In genomic region chr17:39716073-39716818, GRCh38 we compare ENCODE assay signal across 19 cellular contexts. TPM values are rescaled to one million over a fixed set of nuclear protein-coding genes. Genes with fewer than 3 reads are reported as not detected.
A peak's percentile ranks its signal among the peaks of the same experiment; 100 is the strongest.
DNase-seq lines count a peak whose midpoint lies in the region; ATAC-seq and TF ChIP-seq lines count a peak whose summit lies in the region.
"Had no signal": no experiment of that assay in that cellular context is flagged by ENCODE, and none has a peak within 500 bp of the region (broad histone marks: within the 10 kb centered on the region; RNA-seq: fewer than 3 reads in every experiment).

No MANE protein-coding gene starts in this region.

- H3K4me2 ChIP-seq in OCI-LY3 (ENCODE audit: low read length), result peak overlapping the region; percentile 80

- H3K27me3 Mint-ChIP-seq in type B pancreatic cell, result no peaks in the 10 kb centered on the region
- H3K27me3 Mint-ChIP-seq: activated CD4-positive, alpha-beta T cell treated with anti-CD3 and anti-CD28 coated beads, Interleukin-2, amount 10 ng/mL, durations not matched to agents 24 days and 14 days; dendritic cell treated with granulocyte-macrophage colony-stimulating factor and Interleukin-4, amounts not matched to agents 40 ng/mL and 50 ng/mL, for 4 days had no signal

- peak overlapping the region; percentile 3; the same call in 1 of the 2 replicates for H3K27ac ChIP-seq in OCI-LY3 (ENCODE audit: low read length)
- H3K27ac ChIP-seq: parathyroid adenoma had no signal

- H3K4me3 ChIP-seq in OCI-LY3 (ENCODE audit: low read length) (peak overlapping the region; percentile 72), mucosa of stomach (ENCODE audit: low read length) (no peak overlapping the region)

- H3K4me3 Mint-ChIP-seq in type B pancreatic cell, result no peak overlapping the region
- H3K4me3 Mint-ChIP-seq: activated CD4-positive, alpha-beta T cell treated with anti-CD3 and anti-CD28 coated beads, Interleukin-2, amount 10 ng/mL, durations not matched to agents 24 days and 14 days; dendritic cell treated with granulocyte-macrophage colony-stimulating factor and Interleukin-4, amounts not matched to agents 40 ng/mL and 50 ng/mL, for 4 days had no signal

- no peaks in the 10 kb centered on the region for H4K20me1 ChIP-seq in OCI-LY3 (ENCODE audit: insufficient read depth, low read length)

- no peaks in the 10 kb centered on the region for H3K36me3 ChIP-seq in OCI-LY3 (replicated peaks; ENCODE audit: low read depth, low read length)
- H3K36me3 ChIP-seq in mucosa of stomach (ENCODE audit: control insufficient read depth, insufficient read depth, low read length), result peaks cover 23% of the 10 kb centered on the region

- H3K36me3 Mint-ChIP-seq in type B pancreatic cell, result peaks cover 13% of the 10 kb centered on the region

- H3K9me3 ChIP-seq in OCI-LY3 (ENCODE audit: insufficient read depth, low read length) (no peaks in the 10 kb centered on the region), mucosa of stomach (ENCODE audit: control insufficient read depth, low read length) (no peaks in the 10 kb centered on the region)

- ATAC-seq in left cardiac atrium, result peak; percentile 65 to 74

- intact Hi-C loops in left cardiac atrium (cut with DNase I), result no loop called here

- no peaks in the 10 kb centered on the region for H3K9me3 Mint-ChIP-seq in type B pancreatic cell
- H3K9me3 Mint-ChIP-seq: activated CD4-positive, alpha-beta T cell treated with anti-CD3 and anti-CD28 coated beads, Interleukin-2, amount 10 ng/mL, durations not matched to agents 24 days and 14 days; dendritic cell treated with granulocyte-macrophage colony-stimulating factor and Interleukin-4, amounts not matched to agents 40 ng/mL and 50 ng/mL, for 4 days had no signal

- H3K27me3 ChIP-seq in OCI-LY3 (ENCODE audit: low read depth, low read length), result no peaks in the 10 kb centered on the region
- no peaks in the 10 kb centered on the region for H3K27me3 ChIP-seq in mucosa of stomach (ENCODE audit: control insufficient read depth, insufficient read depth, low read length)

- no peaks in the 10 kb centered on the region for H3K79me2 ChIP-seq in OCI-LY3 (ENCODE audit: low read length)
- H3K79me2 ChIP-seq: parathyroid adenoma had no signal

- no peak; the same call in 1 of the 2 replicates for TF ChIP-seq CTCF in OCI-LY3 (IDR thresholded peaks at IDR 0.05; ENCODE audit: low read depth, low read length)
- TF ChIP-seq CTCF in type B pancreatic cell (conservative IDR thresholded peaks at IDR 0.05), result no peak

- no peak overlapping the region; the same call in 1 of the 2 replicates for H2AFZ ChIP-seq in OCI-LY3 (ENCODE audit: low read depth, low read length)
- H2AFZ ChIP-seq: parathyroid adenoma had no signal

- H3K9ac ChIP-seq in OCI-LY3 (ENCODE audit: low read length), result peak overlapping the region; percentile 39; the same call in 1 of the 2 replicates
- H3K9ac ChIP-seq in mucosa of stomach (ENCODE audit: low read length), result peak overlapping the region; percentile 54
- H3K9ac ChIP-seq: parathyroid adenoma had no signal

- H3K4me1 Mint-ChIP-seq in type B pancreatic cell (ENCODE audit: unreplicated experiment), result peaks cover 4% of the 10 kb centered on the region
- H3K4me1 Mint-ChIP-seq: activated CD4-positive, alpha-beta T cell treated with anti-CD3 and anti-CD28 coated beads, Interleukin-2, amount 10 ng/mL, durations not matched to agents 24 days and 14 days had no signal

- peak overlapping the region; percentile 82 for H3K27ac Mint-ChIP-seq in type B pancreatic cell
- H3K27ac Mint-ChIP-seq: activated CD4-positive, alpha-beta T cell treated with anti-CD3 and anti-CD28 coated beads, Interleukin-2, amount 10 ng/mL, durations not matched to agents 24 days and 14 days; dendritic cell treated with granulocyte-macrophage colony-stimulating factor and Interleukin-4, amounts not matched to agents 40 ng/mL and 50 ng/mL, for 4 days had no signal

- H3K4me1 ChIP-seq in OCI-LY3 (ENCODE audit: low read length), result peaks cover 16% of the 10 kb centered on the region
- peaks cover 30% of the 10 kb centered on the region for H3K4me1 ChIP-seq in mucosa of stomach (ENCODE audit: control insufficient read depth, insufficient read depth, low read length)
- H3K4me1 ChIP-seq: parathyroid adenoma had no signal

- DNase-seq in left cardiac atrium, result no peak
- no peak for DNase-seq in type B pancreatic cell (ENCODE audit: extremely low spot score, unreplicated experiment)
- DNase-seq in SW 1271 (lab: John Stamatoyannopoulos, UW), result no peak
- DNase-seq in AG08395 (ENCODE audit: low spot score), result no peak
- DNase-seq in LoVo (ENCODE audit: low spot score), result no peak
- DNase-seq: activated CD4-positive, alpha-beta T cell treated with anti-CD3 and anti-CD28 coated beads, Interleukin-2, amount 10 ng/mL, durations not matched to agents 24 days and 14 days; activated CD8-positive, alpha-beta memory T cell treated with anti-CD3 and anti-CD28 coated beads, Interleukin-2, amount 50 U/mL, for 4 hours; KG1; NCI-H1048; NCI-H510A treated with DMSO at 0.1 percent for 48 hours; stimulated activated CD4-positive, alpha-beta T cell treated with anti-CD3 and anti-CD28 coated beads, Interleukin-4, amount 100 ng/mL, for 1 hour had no signal

RNA-seq across cellular contexts. Expression of gene MIEN1, which starts 14.1 kb away (rescaled TPM):
- total RNA-seq in left cardiac atrium (10 to 100 TPM; 48.7 to 55.3 TPM), type B pancreatic cell (ENCODE audit: low replicate concordance) (39.8 and 67.2 TPM in 2 replicates)

RNA-seq across cellular contexts. Expression of gene ERBB2, which starts 16.4 kb away (rescaled TPM):
- total RNA-seq in left cardiac atrium, result 10 to 100 TPM; 72.7 to 78.5 TPM
- total RNA-seq in type B pancreatic cell (ENCODE audit: low replicate concordance), result 123 and 230 TPM in 2 replicates

RNA-seq across cellular contexts. Expression of gene GRB7, which starts 21.5 kb away (rescaled TPM):
- total RNA-seq in left cardiac atrium, result 1 to 10 TPM; 1.3 to 2.5 TPM
- 31.8 and 73.9 TPM in 2 replicates for total RNA-seq in type B pancreatic cell (ENCODE audit: low replicate concordance)
- total RNA-seq: glomerular endothelial cell, myocyte had no signal

RNA-seq across cellular contexts. Expression of gene PGAP3, which starts 28.4 kb away (rescaled TPM):
- total RNA-seq in left cardiac atrium (10 to 100 TPM in 1 of 2 donors, 1 to 10 TPM in 1; 9.7 to 18.1 TPM), type B pancreatic cell (ENCODE audit: low replicate concordance) (23.5 and 31.5 TPM in 2 replicates)

RNA-seq across cellular contexts. Expression of gene PNMT, which starts 48.0 kb away (rescaled TPM):
- total RNA-seq in left cardiac atrium (10 to 100 TPM in 1 of 2 donors, 1 to 10 TPM in 1; 9.7 to 11.2 TPM), type B pancreatic cell (ENCODE audit: low replicate concordance) (3.3 and 5.4 TPM in 2 replicates)
- total RNA-seq: activated CD4-positive, alpha-beta T cell treated with anti-CD3 and anti-CD28 coated beads, Interleukin-2, amount 10 ng/mL, durations not matched to agents 24 days and 14 days; bronchial epithelial cell; epithelial cell of proximal tubule; glomerular endothelial cell had no signal
